Comparison of ENCODE assay signal across 26 cellular contexts in the genomic region with DNA sequence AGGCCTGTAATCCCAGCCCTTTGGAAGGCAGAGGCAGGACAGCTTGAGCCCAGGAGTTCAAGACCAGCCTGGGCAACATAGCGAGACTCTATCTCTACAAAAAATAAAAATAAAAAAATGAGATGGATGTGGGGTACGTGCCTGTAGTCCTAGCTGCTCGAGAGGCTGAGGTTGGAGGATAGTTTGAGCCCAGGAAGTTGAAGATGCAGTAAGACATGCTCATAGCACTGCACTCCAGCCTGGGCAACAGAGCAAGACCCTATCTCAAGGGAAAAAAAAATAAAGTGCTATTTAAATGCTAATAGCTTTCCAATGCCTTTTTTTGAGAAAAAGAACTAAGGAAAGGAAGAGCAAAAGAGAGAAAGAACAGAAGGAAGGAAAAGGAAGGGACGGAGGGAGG.
"Had no signal": no experiment of that assay in that cellular context is flagged by ENCODE, and none has a peak within 500 bp of the region (broad histone marks: within the 10 kb centered on the region; RNA-seq: fewer than 3 reads in every experiment).

No MANE protein-coding gene starts in this region.

- H3K36me3 Mint-ChIP-seq: naive thymus-derived CD8-positive, alpha-beta T cell; neural progenitor cell; stimulated activated effector memory CD8-positive, alpha-beta T cell treated with anti-CD3 and anti-CD28 coated beads, Interleukin-12 subunit alpha, Interleukin-12 subunit beta, amount 100 ng/mL, for 72 hours; type B pancreatic cell had no signal

- H3K27me3 Mint-ChIP-seq: naive thymus-derived CD8-positive, alpha-beta T cell; type B pancreatic cell had no signal

- H3K27me3 ChIP-seq: neural progenitor cell, pancreas, sigmoid colon, spleen, tibial nerve, uterus had no signal

- H3K4me3 Mint-ChIP-seq: naive thymus-derived CD8-positive, alpha-beta T cell; nephron; neural progenitor cell; stimulated activated effector memory CD8-positive, alpha-beta T cell treated with anti-CD3 and anti-CD28 coated beads, Interleukin-12 subunit alpha, Interleukin-12 subunit beta, amount 100 ng/mL, for 72 hours; stimulated activated naive CD8-positive, alpha-beta T cell treated with anti-CD3 and anti-CD28 coated beads, Interleukin-15, Interleukin-2, amounts not matched to agents 100 ng/mL and 50 ng/mL, for 24 hours; type B pancreatic cell had no signal

- H3K4me3 ChIP-seq: lower lobe of right lung, neural progenitor cell, pancreas, prostate gland, sigmoid colon, spleen, tibial nerve, uterus had no signal

- H3K9me3 Mint-ChIP-seq: naive thymus-derived CD8-positive, alpha-beta T cell; nephron; neural progenitor cell; stimulated activated effector memory CD8-positive, alpha-beta T cell treated with anti-CD3 and anti-CD28 coated beads, Interleukin-12 subunit alpha, Interleukin-12 subunit beta, amount 100 ng/mL, for 72 hours; stimulated activated naive CD8-positive, alpha-beta T cell treated with anti-CD3 and anti-CD28 coated beads, Interleukin-15, Interleukin-2, amounts not matched to agents 100 ng/mL and 50 ng/mL, for 24 hours; type B pancreatic cell had no signal

- H3K4me1 ChIP-seq: uterus had no signal

- DNase-seq: hippocampal formation; kidney glomerular epithelial cell; left cardiac atrium; lower lobe of right lung; mammary epithelial cell; mesenchymal stem cell; naive thymus-derived CD8-positive, alpha-beta T cell; pancreas; posterior cingulate gyrus; retina; right cardiac atrium; sigmoid colon; small intestine; spleen; stimulated activated CD4-positive, alpha-beta T cell treated with anti-CD3 and anti-CD28 coated beads, Interleukin-4, amount 100 ng/mL, for 24 hours; stimulated activated naive CD4-positive, alpha-beta T cell; substantia nigra; uterus had no signal

- H3K36me3 ChIP-seq: lower lobe of right lung, neural progenitor cell, pancreas, prostate gland, sigmoid colon, spleen, tibial nerve, uterus had no signal

- ATAC-seq: left cardiac atrium; left lobe of liver; lower lobe of right lung; naive thymus-derived CD8-positive, alpha-beta T cell; pancreas; right cardiac atrium; stimulated activated effector memory CD8-positive, alpha-beta T cell treated with anti-CD3 and anti-CD28 coated beads, Interleukin-12 subunit alpha, Interleukin-12 subunit beta, amount 100 ng/mL, for 72 hours had no signal

- H3K27ac Mint-ChIP-seq: naive thymus-derived CD8-positive, alpha-beta T cell; nephron; neural progenitor cell; stimulated activated effector memory CD8-positive, alpha-beta T cell treated with anti-CD3 and anti-CD28 coated beads, Interleukin-12 subunit alpha, Interleukin-12 subunit beta, amount 100 ng/mL, for 72 hours; stimulated activated naive CD8-positive, alpha-beta T cell treated with anti-CD3 and anti-CD28 coated beads, Interleukin-15, Interleukin-2, amounts not matched to agents 100 ng/mL and 50 ng/mL, for 24 hours; type B pancreatic cell had no signal

- H3K9me3 ChIP-seq: lower lobe of right lung, pancreas, prostate gland, sigmoid colon, spleen, tibial nerve, uterus had no signal

- H3K4me1 Mint-ChIP-seq: naive thymus-derived CD8-positive, alpha-beta T cell; stimulated activated effector memory CD8-positive, alpha-beta T cell treated with anti-CD3 and anti-CD28 coated beads, Interleukin-12 subunit alpha, Interleukin-12 subunit beta, amount 100 ng/mL, for 72 hours had no signal

- H3K27ac ChIP-seq: lower lobe of right lung, neural progenitor cell, prostate gland, sigmoid colon, tibial nerve had no signal
